In genomic region chr16:75317101-75317522, GRCh38 we compare ENCODE assay signal across 16 cellular contexts.
DNase-seq lines count a peak whose midpoint lies in the region; ATAC-seq, FAIRE-seq and TF ChIP-seq lines count a peak whose summit lies in the region.
"Had no signal": no experiment of that assay in that cellular context is flagged by ENCODE, and none has a peak within 500 bp of the region (broad histone marks: within the 10 kb centered on the region; RNA-seq: fewer than 3 reads in every experiment).

No MANE protein-coding gene starts in this region.

- no peak overlapping the region for H3K4me3 Mint-ChIP-seq in endodermal cell
- H3K4me3 Mint-ChIP-seq: effector memory CD8-positive, alpha-beta T cell had no signal

- H3K4me2 ChIP-seq in GM23248 (ENCODE audit: unreplicated experiment) = peak overlapping the region; percentile 1

- peaks cover 7% of the 10 kb centered on the region for H3K4me1 Mint-ChIP-seq in endodermal cell

- no peaks in the 10 kb centered on the region for H4K20me1 ChIP-seq in GM23248 (ENCODE audit: insufficient read depth)

- no peak overlapping the region for H3K4me3 ChIP-seq in GM23248
- no peak overlapping the region for H3K4me3 ChIP-seq in spleen
- no peak overlapping the region for H3K4me3 ChIP-seq in endodermal cell (ENCODE audit: low read length)
- no peak overlapping the region for H3K4me3 ChIP-seq in small intestine (ENCODE audit: low read depth in 1 of 2, low read length in 2 of 2)
- H3K4me3 ChIP-seq: psoas muscle had no signal

- intact Hi-C loops in left ventricle myocardium superior (cut with micrococcal nuclease) = no loop called here
- intact Hi-C loops in spleen (cut with DNase I; ENCODE audit: low total_unique reads) = no loop called here

- in situ Hi-C loops in GM23248 (cut with MboI) = no loop called here

- TF ChIP-seq CTCF in spleen (IDR thresholded peaks at IDR 0.05 in 8 of 11, conservative IDR thresholded peaks at IDR 0.05 in 3 of 11) (no peak), endodermal cell (conservative IDR thresholded peaks at IDR 0.05) (no peak)

- peaks cover 19% of the 10 kb centered on the region for H3K36me3 Mint-ChIP-seq in endodermal cell (ENCODE audit: low read depth)

- H2AFZ ChIP-seq in GM23248 = no peak overlapping the region

- H3K36me3 ChIP-seq in GM23248 (ENCODE audit: low read depth) = no peaks in the 10 kb centered on the region
- peaks cover 0 to 26% (median 0%) of the 10 kb centered on the region in 6 donors for H3K36me3 ChIP-seq in spleen
- H3K36me3 ChIP-seq in endodermal cell (ENCODE audit: control insufficient read depth, insufficient read depth, low read length) = peaks cover 4% of the 10 kb centered on the region
- no peaks in the 10 kb centered on the region for H3K36me3 ChIP-seq in small intestine (ENCODE audit: control insufficient read depth in 2 of 2, insufficient read depth in 2 of 2, low read length in 2 of 2)

- ATAC-seq in left ventricle myocardium superior (peak; percentile 53), HG03175 (IDR thresholded peaks at IDR 0.05; ENCODE audit: unreplicated experiment) (no peak), HG02642 (IDR thresholded peaks at IDR 0.05; ENCODE audit: poor library complexity, unreplicated experiment) (no peak)
- ATAC-seq: effector memory CD8-positive, alpha-beta T cell had no signal

- no peaks in the 10 kb centered on the region for H3K9me3 Mint-ChIP-seq in endodermal cell
- H3K9me3 Mint-ChIP-seq: CD8-positive, alpha-beta memory T cell; effector memory CD8-positive, alpha-beta T cell had no signal

- FAIRE-seq in small intestine (lab: Jason Lieb, UNC) = no peak

- H3K27ac ChIP-seq in GM23248 (peak overlapping the region; percentile 31), spleen (peak overlapping the region; percentile 40 to 75 (median 60)), endodermal cell (ENCODE audit: low read depth, low read length) (no peak overlapping the region), small intestine (ENCODE audit: low read depth in 1 of 2, low read length in 1 of 2) (no peak overlapping the region)
- H3K27ac ChIP-seq: psoas muscle, VCaP had no signal

- H3K27me3 Mint-ChIP-seq in endodermal cell (ENCODE audit: insufficient read depth) = no peaks in the 10 kb centered on the region
- H3K27me3 Mint-ChIP-seq: CD8-positive, alpha-beta memory T cell had no signal

- no peaks in the 10 kb centered on the region; the same call in 1 of the 2 replicates for H3K79me2 ChIP-seq in GM23248 (ENCODE audit: insufficient read depth)

- H3K4me1 ChIP-seq in GM23248 (ENCODE audit: insufficient read depth) = peaks cover 40% of the 10 kb centered on the region
- peaks cover 17 to 53% (median 32%) of the 10 kb centered on the region in 6 donors for H3K4me1 ChIP-seq in spleen
- H3K4me1 ChIP-seq in endodermal cell (ENCODE audit: control insufficient read depth, insufficient read depth, low read length) = no peaks in the 10 kb centered on the region
- H3K4me1 ChIP-seq in small intestine (ENCODE audit: control insufficient read depth in 2 of 2, insufficient read depth in 1 of 2, low read depth in 1 of 2, low read length in 1 of 2) = peaks cover 0 to 8% of the 10 kb centered on the region in 2 donors
- H3K4me1 ChIP-seq: psoas muscle had no signal

- WGBS in GM23248 (ENCODE audit: low coverage in 1 of 2, low lambda C conversion rate in 2 of 2, missing lambda C conversion rate in 2 of 2), 2 experiments = 73 to 76% methylated on average over 7 of the region's 7 CpGs
- 44 to 62% (median 49%) methylated on average over 7 of the region's 7 CpGs for WGBS in spleen, 5 donors
- WGBS in endodermal cell (ENCODE audit: insufficient coverage in 1 of 2, insufficient read length in 1 of 2), 2 experiments = 96 to 98% methylated on average over 5 to 7 of the region's 7 CpGs
- 77 to 91% (median 87%) methylated on average over 7 of the region's 7 CpGs for WGBS in small intestine, 3 donors

- peaks cover 34% of the 10 kb centered on the region for H3F3A ChIP-seq in GM23248 (ENCODE audit: insufficient read depth)

- H3K9me2 ChIP-seq in GM23248 (ENCODE audit: insufficient read depth) = no peaks in the 10 kb centered on the region

- H3K27me3 ChIP-seq in GM23248 (replicated peaks; ENCODE audit: insufficient read depth) (no peaks in the 10 kb centered on the region), spleen (replicated peaks in 1 of 7) (peaks cover 0 to 27% (median 0%) of the 10 kb centered on the region in 7 donors), endodermal cell (ENCODE audit: control insufficient read depth, insufficient read depth, low read length, poor library complexity, severe bottlenecking) (no peaks in the 10 kb centered on the region), small intestine (ENCODE audit: control insufficient read depth in 2 of 2, insufficient read depth in 2 of 2, low read length in 2 of 2) (no peaks in the 10 kb centered on the region)

- DNase-seq in GM23248 = peak; percentile 42
- peak; percentile 42 for DNase-seq in UCSD-AML1 (lab: John Stamatoyannopoulos, UW; ENCODE audit: unreplicated experiment)
- DNase-seq in left ventricle myocardium superior = no peak
- DNase-seq in spleen = no peak
- DNase-seq in endodermal cell = no peak
- DNase-seq in small intestine = no peak
- DNase-seq: activated CD8-positive, alpha-beta memory T cell treated with anti-CD3 and anti-CD28 coated beads, Interleukin-2, amount 50 U/mL, for 48 hours; amygdala; CD8-positive, alpha-beta memory T cell; effector memory CD8-positive, alpha-beta T cell; midbrain; NCI-H524; psoas muscle had no signal

- TF ChIP-seq POLR2A in spleen (IDR thresholded peaks at IDR 0.05) = no peak

- H3K9ac ChIP-seq in GM23248 = peak overlapping the region; percentile 25; the same call in 1 of the 2 replicates
- no peak overlapping the region for H3K9ac ChIP-seq in endodermal cell (ENCODE audit: extremely low read depth, low read length, poor library complexity, severe bottlenecking)

- H3K9me3 ChIP-seq in GM23248 (ENCODE audit: low read depth) (no peaks in the 10 kb centered on the region), spleen (no peaks in the 10 kb centered on the region), endodermal cell (ENCODE audit: control insufficient read depth, low read length) (no peaks in the 10 kb centered on the region), small intestine (ENCODE audit: control insufficient read depth, low read depth) (no peaks in the 10 kb centered on the region)
- H3K9me3 ChIP-seq: psoas muscle had no signal

- H3K27ac Mint-ChIP-seq in endodermal cell = no peak overlapping the region
- H3K27ac Mint-ChIP-seq: CD8-positive, alpha-beta memory T cell; effector memory CD8-positive, alpha-beta T cell had no signal

Comparison
In these comparisons a context has a peak if more than half of its experiments do, and no peak if none do; other contexts are left out.
1. DNase-seq: peak in GM23248 (single experiment) and UCSD-AML1 (single experiment); none in left ventricle myocardium superior (single experiment), spleen (single experiment), endodermal cell (single experiment) and small intestine (single experiment).
2. H3K27ac ChIP-seq: peak in GM23248 (single experiment) and spleen (8 of 8); none in endodermal cell (single experiment) and small intestine (0 of 2).